ENCODE assay signal across 24 cellular contexts in genomic region chr12:93016752-93017350, GRCh38.
DNase-seq lines count a peak whose midpoint lies in the region; ATAC-seq, FAIRE-seq and TF ChIP-seq lines count a peak whose summit lies in the region.
"Had no signal": no experiment of that assay in that cellular context is flagged by ENCODE, and none has a peak within 500 bp of the region (broad histone marks: within the 10 kb centered on the region; RNA-seq: fewer than 3 reads in every experiment).

No MANE protein-coding gene starts in this region.

- peak; percentile 88 for DNase-seq in HepG2 (ENCODE audit: low spot score)
- no peak for DNase-seq in right lobe of liver
- DNase-seq in esophagus squamous epithelium (lab: John Stamatoyannopoulos, UW) = no peak
- DNase-seq in neural crest cell (ENCODE audit: low read depth, low spot score) = no peak
- DNase-seq in urothelium cell line (ENCODE audit: low spot score) = peak; percentile 6
- no peak for DNase-seq in activated naive CD4-positive, alpha-beta T cell treated with anti-CD3 and anti-CD28 coated beads, Interleukin-2, amount 10 ng/mL, durations not matched to agents 7 days and 5 days
- no peak for DNase-seq in KG1 (lab: John Stamatoyannopoulos, UW)
- DNase-seq in SKM-1 treated with dmso at 0.1 percent for 144 hours (lab: John Stamatoyannopoulos, UW; ENCODE audit: unreplicated experiment) = no peak
- DNase-seq: activated CD4-positive, alpha-beta T cell treated with anti-CD3 and anti-CD28 coated beads, Interleukin-2, amount 10 ng/mL, durations not matched to agents 7 days and 5 days; activated CD8-positive, alpha-beta memory T cell treated with anti-CD3 and anti-CD28 coated beads, Interleukin-2, amount 50 U/mL, for 4 hours; activated effector memory CD4-positive, alpha-beta T cell treated with Interleukin-2 at 50 U/mL for 16 hours; erythroblast; gastrocnemius medialis; H9; left cardiac atrium; NCI-H2107; NCI-H524 treated with DMSO at 0.1 percent for 48 hours; stimulated activated CD8-positive, alpha-beta memory T cell treated with anti-CD3 and anti-CD28 coated beads, Interleukin-4, amount 100 ng/mL, for 48 hours had no signal

- H3K27ac ChIP-seq in HepG2 (ENCODE audit: extremely low read length, insufficient read depth, low read length) (peak overlapping the region; percentile 75), right lobe of liver (peak overlapping the region in 1 of 3 donors; percentile 31), esophagus squamous epithelium (peak overlapping the region in 3 of 4 donors; percentile 31 to 63 (median 54))
- H3K27ac ChIP-seq: BLaER1 treated with 17β-estradiol and CSF1 and Interleukin-3, amounts not matched to agents 10 nM and 100 nM; breast epithelium; gastrocnemius medialis had no signal

- FAIRE-seq in HepG2 (lab: Jason Lieb, UNC) = peak; percentile 67
- no peak for FAIRE-seq in urothelium cell line (lab: Jason Lieb, UNC)
- FAIRE-seq: A204.1, D721Med, HTR-8/SVneo had no signal

- no peaks in the 10 kb centered on the region for H3K27me3 Mint-ChIP-seq in neural crest cell (ENCODE audit: low read depth)
- no peaks in the 10 kb centered on the region for H3K27me3 Mint-ChIP-seq in activated naive CD4-positive, alpha-beta T cell treated with anti-CD3 and anti-CD28 coated beads, Interleukin-2, amount 10 ng/mL, durations not matched to agents 7 days and 5 days
- H3K27me3 Mint-ChIP-seq: activated CD4-positive, alpha-beta T cell treated with anti-CD3 and anti-CD28 coated beads, Interleukin-2, amount 10 ng/mL, durations not matched to agents 7 days and 5 days had no signal

- BruUV-seq in HepG2 (replicated peaks; lab: Mats Ljungman, UMichigan) = no TSS peak

- CTCF ChIA-PET in HepG2 (lab: Yijun Ruan, JAX; ENCODE audit: low intra/inter-chr PET ratio, low total read pairs) = no interaction called here
- CTCF ChIA-PET in activated naive CD4-positive, alpha-beta T cell treated with anti-CD3 and anti-CD28 coated beads, Interleukin-2, amount 10 ng/mL, durations not matched to agents 7 days and 5 days (lab: Charles Lee) = interaction anchor here (0.7 kb wide), 1 partner anchor 16 kb away, joined by 4 read pairs; no protein-coding TSS in a partner anchor

- TF ChIP-seq EP300 in HepG2 (IDR thresholded peaks at IDR 0.05; ENCODE audit: low read depth in 2 of 2, low read length in 2 of 2) (peak in 1 of 2 experiments; percentile 9; a peak in 1 of 4 replicates), HepG2 (CRISPR knock-in tag; IDR thresholded peaks at IDR 0.05; ENCODE audit: borderline replicate concordance) (no peak)

- H3K27me3 ChIP-seq in HepG2 (ENCODE audit: control insufficient read depth in 1 of 2, insufficient read depth in 2 of 2, low read length in 2 of 2) (no peaks in the 10 kb centered on the region), right lobe of liver (no peaks in the 10 kb centered on the region), esophagus squamous epithelium (no peaks in the 10 kb centered on the region)
- H3K27me3 ChIP-seq: BLaER1 treated with 17β-estradiol and CSF1 and Interleukin-3, amounts not matched to agents 10 nM and 100 nM; breast epithelium; gastrocnemius medialis had no signal

- H3K9me3 ChIP-seq in HepG2 (ENCODE audit: low read length) (no peaks in the 10 kb centered on the region), right lobe of liver (no peaks in the 10 kb centered on the region), esophagus squamous epithelium (no peaks in the 10 kb centered on the region)
- H3K9me3 ChIP-seq: BLaER1 treated with 17β-estradiol and CSF1 and Interleukin-3, amounts not matched to agents 10 nM and 100 nM; breast epithelium; gastrocnemius medialis had no signal

- H3K4me3 ChIP-seq in HepG2 (replicated peaks in 1 of 3; ENCODE audit: insufficient read depth in 1 of 3, low read depth in 2 of 3, low read length in 3 of 3) (peak overlapping the region in 1 of 3 experiments; percentile 17; a peak in 1 of 6 replicates), right lobe of liver (no peak overlapping the region), esophagus squamous epithelium (no peak overlapping the region)
- H3K4me3 ChIP-seq: BLaER1 treated with 17β-estradiol and CSF1 and Interleukin-3, amounts not matched to agents 10 nM and 100 nM; breast epithelium; gastrocnemius medialis had no signal

- 0 out of 4 replicates have a peak, but pooled peaks of 1 of the 2 experiments have one; percentile 27 for TF ChIP-seq POLR2A in HepG2 (IDR thresholded peaks at IDR 0.05; ENCODE audit: insufficient read depth in 1 of 2, low read depth in 2 of 2, low read length in 2 of 2)
- no peak for TF ChIP-seq POLR2A in right lobe of liver (IDR thresholded peaks at IDR 0.05)
- no peak for TF ChIP-seq POLR2A in esophagus squamous epithelium (IDR thresholded peaks at IDR 0.05)

- peak overlapping the region; percentile 84 for H3K27ac Mint-ChIP-seq in neural crest cell (ENCODE audit: unreplicated experiment)
- H3K27ac Mint-ChIP-seq in activated naive CD4-positive, alpha-beta T cell treated with anti-CD3 and anti-CD28 coated beads, Interleukin-2, amount 10 ng/mL, durations not matched to agents 7 days and 5 days = no peak overlapping the region
- H3K27ac Mint-ChIP-seq: activated CD4-positive, alpha-beta T cell treated with anti-CD3 and anti-CD28 coated beads, Interleukin-2, amount 10 ng/mL, durations not matched to agents 7 days and 5 days; H9 had no signal

- peaks cover 5% of the 10 kb centered on the region for H3K79me2 ChIP-seq in HepG2 (ENCODE audit: insufficient read depth, low read length)

- no peak for TF ChIP-seq RAD21 in HepG2 (CRISPR knock-in tag; IDR thresholded peaks at IDR 0.05)

- POLR2A ChIA-PET in HepG2 (lab: Yijun Ruan, JAX) = interaction anchor here (0.7 to 7.3 kb wide), 6 partner anchors 11 to 293 kb away, joined by 4 to 132 read pairs (median 7); partner anchors contain the start of gene EEA1

- WGBS in HepG2 (ENCODE audit: low lambda C conversion rate) = 13% methylated on average over 4 of the region's 4 CpGs
- WGBS in right lobe of liver (ENCODE audit: insufficient coverage, low coverage, low lambda C conversion rate, missing lambda C conversion rate) = 81% methylated on average over 4 of the region's 4 CpGs
- 66 to 73% methylated on average over 4 of the region's 4 CpGs for WGBS in esophagus squamous epithelium, 2 donors

- no peaks in the 10 kb centered on the region for H3K36me3 Mint-ChIP-seq in neural crest cell (ENCODE audit: low read depth)
- H3K36me3 Mint-ChIP-seq in activated naive CD4-positive, alpha-beta T cell treated with anti-CD3 and anti-CD28 coated beads, Interleukin-2, amount 10 ng/mL, durations not matched to agents 7 days and 5 days = no peaks in the 10 kb centered on the region

- H3K4me2 ChIP-seq in HepG2 (ENCODE audit: low read depth, low read length) = peak overlapping the region; percentile 64
- H3K4me2 ChIP-seq: BLaER1 treated with 17β-estradiol and CSF1 and Interleukin-3, amounts not matched to agents 10 nM and 100 nM had no signal

- TF ChIP-seq CTCF in HepG2 (CRISPR knock-in tag; IDR thresholded peaks at IDR 0.05) (no peak), right lobe of liver (IDR thresholded peaks at IDR 0.05) (no peak), esophagus squamous epithelium (IDR thresholded peaks at IDR 0.05) (no peak), neural crest cell (conservative IDR thresholded peaks at IDR 0.05) (no peak)

- no peaks in the 10 kb centered on the region for H3K9me3 Mint-ChIP-seq in neural crest cell
- H3K9me3 Mint-ChIP-seq in activated naive CD4-positive, alpha-beta T cell treated with anti-CD3 and anti-CD28 coated beads, Interleukin-2, amount 10 ng/mL, durations not matched to agents 7 days and 5 days = no peaks in the 10 kb centered on the region
- H3K9me3 Mint-ChIP-seq: activated CD4-positive, alpha-beta T cell treated with anti-CD3 and anti-CD28 coated beads, Interleukin-2, amount 10 ng/mL, durations not matched to agents 7 days and 5 days; H9; nephron had no signal

- ATAC-seq in HepG2 (peak; percentile 18), right lobe of liver (no peak)
- ATAC-seq: gastrocnemius medialis, left cardiac atrium had no signal

- H2AFZ ChIP-seq in HepG2 (ENCODE audit: low read length) = no peak overlapping the region

- H3K36me3 ChIP-seq in HepG2 (replicated peaks in 1 of 2; ENCODE audit: control insufficient read depth in 1 of 2, insufficient read depth in 2 of 2, low read length in 2 of 2) = no peaks in the 10 kb centered on the region; a peak in 1 of 5 replicates
- H3K36me3 ChIP-seq in right lobe of liver = no peaks in the 10 kb centered on the region
- H3K36me3 ChIP-seq in esophagus squamous epithelium = no peaks in the 10 kb centered on the region
- H3K36me3 ChIP-seq: BLaER1 treated with 17β-estradiol and CSF1 and Interleukin-3, amounts not matched to agents 10 nM and 100 nM; breast epithelium; gastrocnemius medialis had no signal

- in situ Hi-C loops in HepG2 (cut with HindIII; ENCODE audit: extremely low pct_ligation_motif_present, low pct_unique_long_range_greater_than_20kb) = loop anchor here (10.0 kb wide), 1 partner anchor 298 kb away; no protein-coding TSS in a partner anchor

- intact Hi-C loops in HepG2 (cut with micrococcal nuclease; ENCODE audit: unreplicated experiment) = loop anchor here (1.0 to 10.0 kb wide), 5 partner anchors 9 to 110 kb away; no protein-coding TSS in a partner anchor
- intact Hi-C loops in right lobe of liver (cut with DNase I) = no loop called here
- intact Hi-C loops in esophagus squamous epithelium (cut with DNase I) = no loop called here

- H3K4me1 Mint-ChIP-seq in neural crest cell = peaks cover 34% of the 10 kb centered on the region
- H3K4me1 Mint-ChIP-seq in activated naive CD4-positive, alpha-beta T cell treated with anti-CD3 and anti-CD28 coated beads, Interleukin-2, amount 10 ng/mL, durations not matched to agents 7 days and 5 days = no peaks in the 10 kb centered on the region
- H3K4me1 Mint-ChIP-seq: activated CD4-positive, alpha-beta T cell treated with anti-CD3 and anti-CD28 coated beads, Interleukin-2, amount 10 ng/mL, durations not matched to agents 7 days and 5 days had no signal

- no peak overlapping the region for H3K4me3 Mint-ChIP-seq in neural crest cell
- no peak overlapping the region for H3K4me3 Mint-ChIP-seq in activated naive CD4-positive, alpha-beta T cell treated with anti-CD3 and anti-CD28 coated beads, Interleukin-2, amount 10 ng/mL, durations not matched to agents 7 days and 5 days
- H3K4me3 Mint-ChIP-seq: activated CD4-positive, alpha-beta T cell treated with anti-CD3 and anti-CD28 coated beads, Interleukin-2, amount 10 ng/mL, durations not matched to agents 7 days and 5 days; H9; nephron had no signal

- H4K20me1 ChIP-seq in HepG2 (ENCODE audit: insufficient read depth, low read length) = no peaks in the 10 kb centered on the region
- H4K20me1 ChIP-seq: BLaER1 treated with 17β-estradiol and CSF1 and Interleukin-3, amounts not matched to agents 10 nM and 100 nM had no signal

- H3K4me1 ChIP-seq in HepG2 (ENCODE audit: insufficient read depth, low read length) = peaks cover 85% of the 10 kb centered on the region
- peaks cover 0 to 30% (median 11%) of the 10 kb centered on the region in 4 donors for H3K4me1 ChIP-seq in right lobe of liver
- peaks cover 3 to 52% (median 14%) of the 10 kb centered on the region in 3 donors for H3K4me1 ChIP-seq in esophagus squamous epithelium
- H3K4me1 ChIP-seq: BLaER1 treated with 17β-estradiol and CSF1 and Interleukin-3, amounts not matched to agents 10 nM and 100 nM; breast epithelium; gastrocnemius medialis had no signal

- H3K9ac ChIP-seq in HepG2 (ENCODE audit: insufficient read depth, low read depth, low read length) = peak overlapping the region; percentile 47
- H3K9ac ChIP-seq: BLaER1 treated with 17β-estradiol and CSF1 and Interleukin-3, amounts not matched to agents 10 nM and 100 nM had no signal

Comparison
In these comparisons a context has a peak if more than half of its experiments do, and no peak if none do; other contexts are left out.
1. DNase-seq: peak in HepG2 (single experiment) and urothelium cell line (single experiment); none in right lobe of liver (0 of 3), esophagus squamous epithelium (single experiment), neural crest cell (single experiment), activated naive CD4-positive, alpha-beta T cell treated with anti-CD3 and anti-CD28 coated beads, Interleukin-2, amount 10 ng/mL, durations not matched to agents 7 days and 5 days (single experiment), KG1 (single experiment) and SKM-1 treated with dmso at 0.1 percent for 144 hours (single experiment).